ENCODE assay signal across 1 cellular context in the genomic region with DNA sequence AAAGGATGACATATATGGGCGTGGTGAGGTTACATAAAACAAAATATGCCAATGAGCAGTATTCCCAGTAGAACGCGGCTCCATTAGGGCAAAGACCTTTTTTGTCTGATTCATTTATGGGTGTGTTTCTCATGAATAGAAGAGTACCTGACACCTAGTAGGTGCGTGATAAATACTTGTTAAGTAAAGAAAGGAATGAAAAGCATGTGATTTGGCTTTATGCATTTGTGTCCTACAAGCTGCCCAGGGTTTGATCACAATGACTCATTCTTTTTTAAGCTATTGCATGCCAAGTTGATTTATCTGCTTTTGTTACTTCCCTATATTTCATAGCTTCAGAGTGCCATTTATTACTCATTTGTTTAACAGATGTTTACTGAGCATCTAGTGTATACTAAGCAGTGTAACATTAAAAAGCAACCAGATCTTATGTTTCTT.
TF ChIP-seq lines count a peak whose summit lies in the region.

No MANE protein-coding gene starts in this region.

TF ChIP-seq in K562, 482 proteins besides CTCF, POLR2A, EP300 and RAD21 (continued from another document):
- TF ChIP-seq, protein P1, sequence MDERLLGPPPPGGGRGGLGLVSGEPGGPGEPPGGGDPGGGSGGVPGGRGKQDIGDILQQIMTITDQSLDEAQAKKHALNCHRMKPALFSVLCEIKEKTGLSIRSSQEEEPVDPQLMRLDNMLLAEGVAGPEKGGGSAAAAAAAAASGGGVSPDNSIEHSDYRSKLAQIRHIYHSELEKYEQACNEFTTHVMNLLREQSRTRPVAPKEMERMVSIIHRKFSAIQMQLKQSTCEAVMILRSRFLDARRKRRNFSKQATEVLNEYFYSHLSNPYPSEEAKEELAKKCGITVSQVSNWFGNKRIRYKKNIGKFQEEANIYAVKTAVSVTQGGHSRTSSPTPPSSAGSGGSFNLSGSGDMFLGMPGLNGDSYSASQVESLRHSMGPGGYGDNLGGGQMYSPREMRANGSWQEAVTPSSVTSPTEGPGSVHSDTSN (CRISPR knock-in tag; IDR thresholded peaks at IDR 0.05; ENCODE audit: low read depth): no peak
- TF ChIP-seq, protein P1 (tag; conservative IDR thresholded peaks at IDR 0.05; ENCODE audit: low read depth): peak; percentile 81
- no peak for TF ChIP-seq RAD51 (IDR thresholded peaks at IDR 0.05; ENCODE audit: borderline replicate concordance, low read depth)
- TF ChIP-seq, protein P2, sequence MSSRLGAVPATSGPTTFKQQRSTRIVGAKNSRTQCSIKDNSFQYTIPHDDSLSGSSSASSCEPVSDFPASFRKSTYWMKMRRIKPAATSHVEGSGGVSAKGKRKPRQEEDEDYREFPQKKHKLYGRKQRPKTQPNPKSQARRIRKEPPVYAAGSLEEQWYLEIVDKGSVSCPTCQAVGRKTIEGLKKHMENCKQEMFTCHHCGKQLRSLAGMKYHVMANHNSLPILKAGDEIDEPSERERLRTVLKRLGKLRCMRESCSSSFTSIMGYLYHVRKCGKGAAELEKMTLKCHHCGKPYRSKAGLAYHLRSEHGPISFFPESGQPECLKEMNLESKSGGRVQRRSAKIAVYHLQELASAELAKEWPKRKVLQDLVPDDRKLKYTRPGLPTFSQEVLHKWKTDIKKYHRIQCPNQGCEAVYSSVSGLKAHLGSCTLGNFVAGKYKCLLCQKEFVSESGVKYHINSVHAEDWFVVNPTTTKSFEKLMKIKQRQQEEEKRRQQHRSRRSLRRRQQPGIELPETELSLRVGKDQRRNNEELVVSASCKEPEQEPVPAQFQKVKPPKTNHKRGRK (tag; IDR thresholded peaks at IDR 0.05): no peak
- TF ChIP-seq HNRNPUL1 (IDR thresholded peaks at IDR 0.05; ENCODE audit: low read length): no peak
- TF ChIP-seq ZNF3 (CRISPR knock-in tag; IDR thresholded peaks at IDR 0.05): peak; percentile 76; the same call in 1 of the 2 replicates
- TF ChIP-seq JUNB (CRISPR knock-in tag; conservative IDR thresholded peaks at IDR 0.05): no peak
- no peak for TF ChIP-seq CHD4 (IDR thresholded peaks at IDR 0.05; ENCODE audit: insufficient read depth, insufficient replicate concordance, low read depth, low read length, poor library complexity, severe bottlenecking)
- TF ChIP-seq TAF7 (tag; IDR thresholded peaks at IDR 0.05): no peak
- TF ChIP-seq, protein P3, sequence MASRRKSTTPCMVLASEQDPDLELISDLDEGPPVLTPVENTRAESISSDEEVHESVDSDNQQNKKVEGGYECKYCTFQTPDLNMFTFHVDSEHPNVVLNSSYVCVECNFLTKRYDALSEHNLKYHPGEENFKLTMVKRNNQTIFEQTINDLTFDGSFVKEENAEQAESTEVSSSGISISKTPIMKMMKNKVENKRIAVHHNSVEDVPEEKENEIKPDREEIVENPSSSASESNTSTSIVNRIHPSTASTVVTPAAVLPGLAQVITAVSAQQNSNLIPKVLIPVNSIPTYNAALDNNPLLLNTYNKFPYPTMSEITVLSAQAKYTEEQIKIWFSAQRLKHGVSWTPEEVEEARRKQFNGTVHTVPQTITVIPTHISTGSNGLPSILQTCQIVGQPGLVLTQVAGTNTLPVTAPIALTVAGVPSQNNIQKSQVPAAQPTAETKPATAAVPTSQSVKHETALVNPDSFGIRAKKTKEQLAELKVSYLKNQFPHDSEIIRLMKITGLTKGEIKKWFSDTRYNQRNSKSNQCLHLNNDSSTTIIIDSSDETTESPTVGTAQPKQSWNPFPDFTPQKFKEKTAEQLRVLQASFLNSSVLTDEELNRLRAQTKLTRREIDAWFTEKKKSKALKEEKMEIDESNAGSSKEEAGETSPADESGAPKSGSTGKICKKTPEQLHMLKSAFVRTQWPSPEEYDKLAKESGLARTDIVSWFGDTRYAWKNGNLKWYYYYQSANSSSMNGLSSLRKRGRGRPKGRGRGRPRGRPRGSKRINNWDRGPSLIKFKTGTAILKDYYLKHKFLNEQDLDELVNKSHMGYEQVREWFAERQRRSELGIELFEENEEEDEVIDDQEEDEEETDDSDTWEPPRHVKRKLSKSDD (conservative IDR thresholded peaks at IDR 0.05; ENCODE audit: low read length): no peak
- TF ChIP-seq, protein P4, sequence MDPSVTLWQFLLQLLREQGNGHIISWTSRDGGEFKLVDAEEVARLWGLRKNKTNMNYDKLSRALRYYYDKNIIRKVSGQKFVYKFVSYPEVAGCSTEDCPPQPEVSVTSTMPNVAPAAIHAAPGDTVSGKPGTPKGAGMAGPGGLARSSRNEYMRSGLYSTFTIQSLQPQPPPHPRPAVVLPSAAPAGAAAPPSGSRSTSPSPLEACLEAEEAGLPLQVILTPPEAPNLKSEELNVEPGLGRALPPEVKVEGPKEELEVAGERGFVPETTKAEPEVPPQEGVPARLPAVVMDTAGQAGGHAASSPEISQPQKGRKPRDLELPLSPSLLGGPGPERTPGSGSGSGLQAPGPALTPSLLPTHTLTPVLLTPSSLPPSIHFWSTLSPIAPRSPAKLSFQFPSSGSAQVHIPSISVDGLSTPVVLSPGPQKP (CRISPR knock-in tag; IDR thresholded peaks at IDR 0.05): no peak
- TF ChIP-seq, protein P5, sequence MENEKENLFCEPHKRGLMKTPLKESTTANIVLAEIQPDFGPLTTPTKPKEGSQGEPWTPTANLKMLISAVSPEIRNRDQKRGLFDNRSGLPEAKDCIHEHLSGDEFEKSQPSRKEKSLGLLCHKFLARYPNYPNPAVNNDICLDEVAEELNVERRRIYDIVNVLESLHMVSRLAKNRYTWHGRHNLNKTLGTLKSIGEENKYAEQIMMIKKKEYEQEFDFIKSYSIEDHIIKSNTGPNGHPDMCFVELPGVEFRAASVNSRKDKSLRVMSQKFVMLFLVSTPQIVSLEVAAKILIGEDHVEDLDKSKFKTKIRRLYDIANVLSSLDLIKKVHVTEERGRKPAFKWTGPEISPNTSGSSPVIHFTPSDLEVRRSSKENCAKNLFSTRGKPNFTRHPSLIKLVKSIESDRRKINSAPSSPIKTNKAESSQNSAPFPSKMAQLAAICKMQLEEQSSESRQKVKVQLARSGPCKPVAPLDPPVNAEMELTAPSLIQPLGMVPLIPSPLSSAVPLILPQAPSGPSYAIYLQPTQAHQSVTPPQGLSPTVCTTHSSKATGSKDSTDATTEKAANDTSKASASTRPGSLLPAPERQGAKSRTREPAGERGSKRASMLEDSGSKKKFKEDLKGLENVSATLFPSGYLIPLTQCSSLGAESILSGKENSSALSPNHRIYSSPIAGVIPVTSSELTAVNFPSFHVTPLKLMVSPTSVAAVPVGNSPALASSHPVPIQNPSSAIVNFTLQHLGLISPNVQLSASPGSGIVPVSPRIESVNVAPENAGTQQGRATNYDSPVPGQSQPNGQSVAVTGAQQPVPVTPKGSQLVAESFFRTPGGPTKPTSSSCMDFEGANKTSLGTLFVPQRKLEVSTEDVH (IDR thresholded peaks at IDR 0.05; ENCODE audit: low read depth, partially characterized antibody): no peak
- TF ChIP-seq ZSCAN32 (CRISPR knock-in tag; IDR thresholded peaks at IDR 0.05): no peak
- peak; percentile 44 for TF ChIP-seq RBM25 (IDR thresholded peaks at IDR 0.05; ENCODE audit: low read depth, low read length, severe bottlenecking)
- no peak for TF ChIP-seq SRSF3 (IDR thresholded peaks at IDR 0.05; ENCODE audit: insufficient read depth, low read length)
- no peak for TF ChIP-seq RBM15 (IDR thresholded peaks at IDR 0.05; ENCODE audit: insufficient read depth, low read length)
- TF ChIP-seq, protein P6, sequence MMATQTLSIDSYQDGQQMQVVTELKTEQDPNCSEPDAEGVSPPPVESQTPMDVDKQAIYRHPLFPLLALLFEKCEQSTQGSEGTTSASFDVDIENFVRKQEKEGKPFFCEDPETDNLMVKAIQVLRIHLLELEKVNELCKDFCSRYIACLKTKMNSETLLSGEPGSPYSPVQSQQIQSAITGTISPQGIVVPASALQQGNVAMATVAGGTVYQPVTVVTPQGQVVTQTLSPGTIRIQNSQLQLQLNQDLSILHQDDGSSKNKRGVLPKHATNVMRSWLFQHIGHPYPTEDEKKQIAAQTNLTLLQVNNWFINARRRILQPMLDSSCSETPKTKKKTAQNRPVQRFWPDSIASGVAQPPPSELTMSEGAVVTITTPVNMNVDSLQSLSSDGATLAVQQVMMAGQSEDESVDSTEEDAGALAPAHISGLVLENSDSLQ (IDR thresholded peaks at IDR 0.05): peak; percentile 10; the same call in 1 of the 2 replicates
- no peak for TF ChIP-seq JUND (IDR thresholded peaks at IDR 0.05; ENCODE audit: borderline replicate concordance, low read depth, low read length)
- peak; percentile 57; the same call in 1 of the 3 replicates for TF ChIP-seq JUND (tag; IDR thresholded peaks at IDR 0.05; ENCODE audit: borderline replicate concordance, low read depth, low read length)
- peak; percentile 29; the same call in 1 of the 2 replicates for TF ChIP-seq FOSL1 (tag; conservative IDR thresholded peaks at IDR 0.05)
- TF ChIP-seq MEIS2 (IDR thresholded peaks at IDR 0.05; ENCODE audit: partially characterized antibody): peak; percentile 91
- TF ChIP-seq POLR3A (IDR thresholded peaks at IDR 0.05; ENCODE audit: borderline replicate concordance, extremely low read depth, insufficient read depth, insufficient read length): no peak
- TF ChIP-seq FOXM1 (IDR thresholded peaks at IDR 0.05; ENCODE audit: low read depth): no peak
- no peak for TF ChIP-seq FOXM1 (CRISPR knock-in tag; IDR thresholded peaks at IDR 0.05; ENCODE audit: low read depth)
